Comparison of ENCODE assay signal across 8 cellular contexts in genomic region chr22:22422629-22423112, GRCh38.
DNase-seq lines count a peak whose midpoint lies in the region; ATAC-seq and TF ChIP-seq lines count a peak whose summit lies in the region.

No MANE protein-coding gene starts in this region.

- no peaks in the 10 kb centered on the region for H3K79me1 ChIP-seq in IMR-90 (ENCODE audit: low read depth in 1 of 2, low read length in 2 of 2)

- no peak overlapping the region for H3K14ac ChIP-seq in IMR-90 (replicated peaks; ENCODE audit: low read depth, low read length)

- no peak overlapping the region for H2AK5ac ChIP-seq in IMR-90 (ENCODE audit: low read depth, low read length)

- peaks cover 10% of the 10 kb centered on the region for H3K27me3 Mint-ChIP-seq in activated naive CD4-positive, alpha-beta T cell treated with anti-CD3 and anti-CD28 coated beads for 36 hours (ENCODE audit: low read depth)

- no peaks in the 10 kb centered on the region for H3K9me3 ChIP-seq in IMR-90 (ENCODE audit: control insufficient read depth, insufficient read depth, low read length)
- H3K9me3 ChIP-seq in SJCRH30 (replicated peaks), result no peaks in the 10 kb centered on the region
- peaks cover 8% of the 10 kb centered on the region for H3K9me3 ChIP-seq in left ventricle myocardium inferior (replicated peaks)
- no peaks in the 10 kb centered on the region for H3K9me3 ChIP-seq in ascending aorta

- no CpG with 5 or more reads among the region's 6 CpGs for WGBS in IMR-90 (ENCODE audit: extremely low coverage in 2 of 2, insufficient read length in 1 of 2), 2 experiments

- TF ChIP-seq CTCF in IMR-90 (conservative IDR thresholded peaks at IDR 0.05; ENCODE audit: low read depth, low read length) (peak; percentile 60), left ventricle myocardium inferior (IDR thresholded peaks at IDR 0.05; ENCODE audit: borderline replicate concordance) (peak; percentile 78), ascending aorta (IDR thresholded peaks at IDR 0.05) (peak in 1 of 3 experiments; percentile 42)

- H4K8ac ChIP-seq in IMR-90 (ENCODE audit: low read depth in 2 of 2, low read length in 2 of 2), result no peak overlapping the region

- no peak overlapping the region for H2AK9ac ChIP-seq in IMR-90 (replicated peaks; ENCODE audit: low read depth, low read length, poor library complexity)

- dilution Hi-C loops in IMR-90 (cut with HindIII; ENCODE audit: low sequenced_read_pairs, unreplicated experiment), result no loop called here

- H2BK5ac ChIP-seq in IMR-90 (ENCODE audit: low read depth, low read length, poor library complexity, severe bottlenecking), result no peak overlapping the region

- POLR2A ChIA-PET in IMR-90 (lab: Charles Lee; ENCODE audit: unreplicated experiment), result no interaction called here

- H2BK120ac ChIP-seq in IMR-90 (ENCODE audit: low read depth, low read length), result no peak overlapping the region

- H3K4me3 ChIP-seq in IMR-90 (ENCODE audit: insufficient read depth, low read depth, low read length) (no peak overlapping the region), SJCRH30 (no peak overlapping the region), left ventricle myocardium inferior (no peak overlapping the region), ascending aorta (no peak overlapping the region)

- H2AFZ ChIP-seq in IMR-90 (replicated peaks; ENCODE audit: low read length, poor library complexity), result peak overlapping the region; percentile 43

- no peaks in the 10 kb centered on the region for H4K20me1 ChIP-seq in IMR-90 (ENCODE audit: insufficient read depth, low read length)

- no peak overlapping the region for H2BK20ac ChIP-seq in IMR-90 (ENCODE audit: low read depth, low read length)

- H3K4me2 ChIP-seq in IMR-90 (ENCODE audit: low read depth, low read length), result no peak overlapping the region

- in situ Hi-C loops in IMR-90 (cut with MboI; ENCODE audit: low sequenced_read_pairs), result no loop called here

- H4K5ac ChIP-seq in IMR-90 (ENCODE audit: low read depth, low read length), result no peak overlapping the region

- H3K27ac ChIP-seq in IMR-90 (ENCODE audit: insufficient read depth, low read length) (no peak overlapping the region), SJCRH30 (no peak overlapping the region; the same call in 1 of the 2 replicates), left ventricle myocardium inferior (replicated peaks) (no peak overlapping the region), ascending aorta (no peak overlapping the region)

- H3K9ac ChIP-seq in IMR-90 (ENCODE audit: low read depth, low read length), result no peak overlapping the region

- no peak overlapping the region for H3K4ac ChIP-seq in IMR-90 (ENCODE audit: low read depth, low read length)

- H3K56ac ChIP-seq in IMR-90 (ENCODE audit: extremely low read depth, insufficient read depth, low read length), result no peak overlapping the region

- TF ChIP-seq RAD21 in IMR-90 (IDR thresholded peaks at IDR 0.05; ENCODE audit: low read length), result no peak

- H3K18ac ChIP-seq in IMR-90 (ENCODE audit: low read depth, low read length), result no peak overlapping the region

- H3K27ac Mint-ChIP-seq in activated naive CD4-positive, alpha-beta T cell treated with anti-CD3 and anti-CD28 coated beads for 36 hours, result no peak overlapping the region

- no peak for TF ChIP-seq POLR2A in IMR-90 (IDR thresholded peaks at IDR 0.05; ENCODE audit: low read depth, low read length)

- ATAC-seq in GM21619 (IDR thresholded peaks at IDR 0.05; ENCODE audit: unreplicated experiment) (peak; percentile 95), IMR-90 (ENCODE audit: low read depth) (peak; percentile 81)

- H3K27me3 ChIP-seq in IMR-90 (ENCODE audit: control insufficient read depth, insufficient read depth, low read length) (peaks cover 18% of the 10 kb centered on the region), SJCRH30 (no peaks in the 10 kb centered on the region), left ventricle myocardium inferior (ENCODE audit: low read depth) (peaks cover 97% of the 10 kb centered on the region), ascending aorta (no peaks in the 10 kb centered on the region)

- no peaks in the 10 kb centered on the region for H3K9me3 Mint-ChIP-seq in activated naive CD4-positive, alpha-beta T cell treated with anti-CD3 and anti-CD28 coated beads for 36 hours

- no peaks in the 10 kb centered on the region for H3K36me3 Mint-ChIP-seq in activated naive CD4-positive, alpha-beta T cell treated with anti-CD3 and anti-CD28 coated beads for 36 hours (ENCODE audit: low read depth)

- no peaks in the 10 kb centered on the region for H3K4me1 Mint-ChIP-seq in activated naive CD4-positive, alpha-beta T cell treated with anti-CD3 and anti-CD28 coated beads for 36 hours (ENCODE audit: low read depth)

- H3K4me1 ChIP-seq in IMR-90 (ENCODE audit: control insufficient read depth, insufficient read depth, low read length), result no peaks in the 10 kb centered on the region
- H3K4me1 ChIP-seq in SJCRH30, result peaks cover 43% of the 10 kb centered on the region
- H3K4me1 ChIP-seq in left ventricle myocardium inferior, result no peaks in the 10 kb centered on the region
- no peaks in the 10 kb centered on the region for H3K4me1 ChIP-seq in ascending aorta

- intact Hi-C loops in IMR-90 (cut with micrococcal nuclease), result loop anchor here (2.0 kb wide), 1 partner anchor 216 kb away; no protein-coding TSS in a partner anchor
- intact Hi-C loops in activated naive CD4-positive, alpha-beta T cell treated with anti-CD3 and anti-CD28 coated beads for 36 hours (cut with micrococcal nuclease), result loop anchor here (2.0 to 10.0 kb wide), 2 partner anchors 66 to 218 kb away; no protein-coding TSS in a partner anchor
- intact Hi-C loops in left ventricle myocardium inferior (cut with micrococcal nuclease), result no loop called here
- intact Hi-C loops in ascending aorta (cut with DNase I), result no loop called here

- no peak overlapping the region for H3K4me3 Mint-ChIP-seq in activated naive CD4-positive, alpha-beta T cell treated with anti-CD3 and anti-CD28 coated beads for 36 hours

- H3K36me3 ChIP-seq in IMR-90 (ENCODE audit: control insufficient read depth, insufficient read depth, low read length), result no peaks in the 10 kb centered on the region
- no peaks in the 10 kb centered on the region for H3K36me3 ChIP-seq in SJCRH30
- no peaks in the 10 kb centered on the region for H3K36me3 ChIP-seq in left ventricle myocardium inferior
- H3K36me3 ChIP-seq in ascending aorta, result no peaks in the 10 kb centered on the region

- no peak overlapping the region for H4K91ac ChIP-seq in IMR-90 (ENCODE audit: insufficient read depth, low read depth, low read length)

- no peak overlapping the region for H3K23ac ChIP-seq in IMR-90 (ENCODE audit: low read depth, low read length)

- CTCF ChIA-PET in IMR-90 (lab: Yijun Ruan, JAX), result interaction anchor here (0.6 to 1.9 kb wide), 10 partner anchors 8 to 215 kb away, joined by 3 to 17 read pairs (median 4); no protein-coding TSS in a partner anchor
- CTCF ChIA-PET in activated naive CD4-positive, alpha-beta T cell treated with anti-CD3 and anti-CD28 coated beads for 36 hours (lab: Charles Lee), result interaction anchor here (0.7 to 2.7 kb wide), 14 partner anchors 9 to 331 kb away, joined by 3 to 18 read pairs (median 4); no protein-coding TSS in a partner anchor

- BruUV-seq in IMR-90 (replicated peaks; lab: Mats Ljungman, UMichigan), result no TSS peak

- peak; percentile 67 for DNase-seq in ELR (ENCODE audit: low read depth)
- DNase-seq in IMR-90, result peak; percentile 48
- DNase-seq in SJCRH30, result peak; percentile 94 to 97
- peak; percentile 85 for DNase-seq in activated naive CD4-positive, alpha-beta T cell treated with anti-CD3 and anti-CD28 coated beads for 36 hours
- DNase-seq in left ventricle myocardium inferior, result peak; percentile 59
- peak; percentile 40 for DNase-seq in smooth muscle cell of the brain vasculature (ENCODE audit: low read depth, low spot score)
- DNase-seq in ascending aorta (ENCODE audit: low spot score in 2 of 2), result no peak

- H2BK15ac ChIP-seq in IMR-90 (ENCODE audit: low read depth, low read length), result no peak overlapping the region

- no peaks in the 10 kb centered on the region for H3K9me1 ChIP-seq in IMR-90 (ENCODE audit: insufficient read depth, low read length)

TF ChIP-seq in IMR-90, 13 proteins besides CTCF, POLR2A, EP300 and RAD21:
- TF ChIP-seq MAZ (IDR thresholded peaks at IDR 0.05; ENCODE audit: borderline replicate concordance, low read depth, low read length), result no peak
- TF ChIP-seq CEBPB (IDR thresholded peaks at IDR 0.05; ENCODE audit: low read depth, low read length), result no peak
- TF ChIP-seq RFX5 (IDR thresholded peaks at IDR 0.05; ENCODE audit: low read depth, low read length), result no peak
- TF ChIP-seq CHD1 (IDR thresholded peaks at IDR 0.05; ENCODE audit: low read depth, low read length), result no peak
- TF ChIP-seq, protein P1, sequence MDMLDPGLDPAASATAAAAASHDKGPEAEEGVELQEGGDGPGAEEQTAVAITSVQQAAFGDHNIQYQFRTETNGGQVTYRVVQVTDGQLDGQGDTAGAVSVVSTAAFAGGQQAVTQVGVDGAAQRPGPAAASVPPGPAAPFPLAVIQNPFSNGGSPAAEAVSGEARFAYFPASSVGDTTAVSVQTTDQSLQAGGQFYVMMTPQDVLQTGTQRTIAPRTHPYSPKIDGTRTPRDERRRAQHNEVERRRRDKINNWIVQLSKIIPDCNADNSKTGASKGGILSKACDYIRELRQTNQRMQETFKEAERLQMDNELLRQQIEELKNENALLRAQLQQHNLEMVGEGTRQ (IDR thresholded peaks at IDR 0.05; ENCODE audit: low read depth, low read length), result no peak
- peak; percentile 23 for TF ChIP-seq SMC3 (IDR thresholded peaks at IDR 0.05; ENCODE audit: low read depth, low read length)
- TF ChIP-seq MXI1 (IDR thresholded peaks at IDR 0.05; ENCODE audit: borderline replicate concordance, low read depth, low read length), result no peak
TF ChIP-seq in IMR-90: peak in this region for 1.

Comparison
In these comparisons a context has a peak if more than half of its experiments do, and no peak if none do; other contexts are left out.
1. DNase-seq: peak in ELR (single experiment), IMR-90 (single experiment), SJCRH30 (2 of 2), activated naive CD4-positive, alpha-beta T cell treated with anti-CD3 and anti-CD28 coated beads for 36 hours (single experiment), left ventricle myocardium inferior (single experiment) and smooth muscle cell of the brain vasculature (single experiment); none in ascending aorta (0 of 2).
2. intact Hi-C loops: an anchor here in IMR-90 (2.0 kb wide) and activated naive CD4-positive, alpha-beta T cell treated with anti-CD3 and anti-CD28 coated beads for 36 hours (2.0 to 10.0 kb wide); none called in left ventricle myocardium inferior and ascending aorta.